Comparison of ENCODE assay signal across 1 cellular context in the genomic region with DNA sequence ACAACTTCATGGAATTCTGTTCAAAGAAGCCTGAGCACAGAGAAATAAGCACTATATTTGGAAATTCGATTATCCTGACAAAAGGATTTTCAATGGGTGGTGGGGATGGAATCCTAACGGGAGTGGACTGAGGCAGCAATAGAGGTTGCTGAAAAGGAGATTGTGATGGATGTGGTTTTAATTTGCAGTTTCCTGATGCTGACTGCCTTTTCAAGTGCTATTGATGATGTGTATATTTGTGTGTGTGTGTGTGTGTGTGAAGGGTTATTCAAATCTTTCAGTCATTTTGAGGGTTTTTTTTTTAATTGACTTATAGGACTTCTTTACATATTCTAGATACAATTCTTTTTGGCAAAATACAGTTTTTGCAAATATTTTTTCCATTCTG.
TF ChIP-seq lines count a peak whose summit lies in the region.

No MANE protein-coding gene starts in this region.

TF ChIP-seq in A549, 52 proteins besides CTCF, POLR2A, EP300 and RAD21 (continued from another document):
- TF ChIP-seq, protein P1, sequence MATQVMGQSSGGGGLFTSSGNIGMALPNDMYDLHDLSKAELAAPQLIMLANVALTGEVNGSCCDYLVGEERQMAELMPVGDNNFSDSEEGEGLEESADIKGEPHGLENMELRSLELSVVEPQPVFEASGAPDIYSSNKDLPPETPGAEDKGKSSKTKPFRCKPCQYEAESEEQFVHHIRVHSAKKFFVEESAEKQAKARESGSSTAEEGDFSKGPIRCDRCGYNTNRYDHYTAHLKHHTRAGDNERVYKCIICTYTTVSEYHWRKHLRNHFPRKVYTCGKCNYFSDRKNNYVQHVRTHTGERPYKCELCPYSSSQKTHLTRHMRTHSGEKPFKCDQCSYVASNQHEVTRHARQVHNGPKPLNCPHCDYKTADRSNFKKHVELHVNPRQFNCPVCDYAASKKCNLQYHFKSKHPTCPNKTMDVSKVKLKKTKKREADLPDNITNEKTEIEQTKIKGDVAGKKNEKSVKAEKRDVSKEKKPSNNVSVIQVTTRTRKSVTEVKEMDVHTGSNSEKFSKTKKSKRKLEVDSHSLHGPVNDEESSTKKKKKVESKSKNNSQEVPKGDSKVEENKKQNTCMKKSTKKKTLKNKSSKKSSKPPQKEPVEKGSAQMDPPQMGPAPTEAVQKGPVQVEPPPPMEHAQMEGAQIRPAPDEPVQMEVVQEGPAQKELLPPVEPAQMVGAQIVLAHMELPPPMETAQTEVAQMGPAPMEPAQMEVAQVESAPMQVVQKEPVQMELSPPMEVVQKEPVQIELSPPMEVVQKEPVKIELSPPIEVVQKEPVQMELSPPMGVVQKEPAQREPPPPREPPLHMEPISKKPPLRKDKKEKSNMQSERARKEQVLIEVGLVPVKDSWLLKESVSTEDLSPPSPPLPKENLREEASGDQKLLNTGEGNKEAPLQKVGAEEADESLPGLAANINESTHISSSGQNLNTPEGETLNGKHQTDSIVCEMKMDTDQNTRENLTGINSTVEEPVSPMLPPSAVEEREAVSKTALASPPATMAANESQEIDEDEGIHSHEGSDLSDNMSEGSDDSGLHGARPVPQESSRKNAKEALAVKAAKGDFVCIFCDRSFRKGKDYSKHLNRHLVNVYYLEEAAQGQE (IDR thresholded peaks at IDR 0.05), result no peak
- TF ChIP-seq FOSL2 (IDR thresholded peaks at IDR 0.05), result no peak
- TF ChIP-seq FOSL2 (CRISPR knock-in tag; IDR thresholded peaks at IDR 0.05), result no peak
- no peak for TF ChIP-seq HDAC2 (IDR thresholded peaks at IDR 0.05)
- TF ChIP-seq, protein P2, sequence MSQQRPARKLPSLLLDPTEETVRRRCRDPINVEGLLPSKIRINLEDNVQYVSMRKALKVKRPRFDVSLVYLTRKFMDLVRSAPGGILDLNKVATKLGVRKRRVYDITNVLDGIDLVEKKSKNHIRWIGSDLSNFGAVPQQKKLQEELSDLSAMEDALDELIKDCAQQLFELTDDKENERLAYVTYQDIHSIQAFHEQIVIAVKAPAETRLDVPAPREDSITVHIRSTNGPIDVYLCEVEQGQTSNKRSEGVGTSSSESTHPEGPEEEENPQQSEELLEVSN (IDR thresholded peaks at IDR 0.05; ENCODE audit: borderline replicate concordance, low read depth), result no peak
- no peak for TF ChIP-seq ESRRA (IDR thresholded peaks at IDR 0.05; ENCODE audit: borderline replicate concordance, low read length)
- no peak for TF ChIP-seq FOXS1 (CRISPR knock-in tag; IDR thresholded peaks at IDR 0.05)
- TF ChIP-seq TP53 (CRISPR knock-in tag; IDR thresholded peaks at IDR 0.05), result no peak
- TF ChIP-seq HOXB13 (CRISPR knock-in tag; IDR thresholded peaks at IDR 0.05; ENCODE audit: low read depth), result no peak
- no peak for TF ChIP-seq CEBPB (IDR thresholded peaks at IDR 0.05)
- no peak for TF ChIP-seq EHMT2 (IDR thresholded peaks at IDR 0.05; ENCODE audit: low read depth)
- no peak for TF ChIP-seq MYC (IDR thresholded peaks at IDR 0.05; ENCODE audit: borderline replicate concordance, low read length)
- no peak for TF ChIP-seq SMC3 (IDR thresholded peaks at IDR 0.05)
- TF ChIP-seq, protein P3, sequence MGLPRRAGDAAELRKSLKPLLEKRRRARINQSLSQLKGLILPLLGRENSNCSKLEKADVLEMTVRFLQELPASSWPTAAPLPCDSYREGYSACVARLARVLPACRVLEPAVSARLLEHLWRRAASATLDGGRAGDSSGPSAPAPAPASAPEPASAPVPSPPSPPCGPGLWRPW (IDR thresholded peaks at IDR 0.05), result no peak
- TF ChIP-seq NR3C1 (IDR thresholded peaks at IDR 0.05), result no peak
- TF ChIP-seq ZNF302 (CRISPR knock-in tag; IDR thresholded peaks at IDR 0.05), result no peak
